Comparison of ENCODE assay signal across 20 cellular contexts in genomic region chr2:102055346-102055975, GRCh38.
A peak's percentile ranks its signal among the peaks of the same experiment; 100 is the strongest.
DNase-seq lines count a peak whose midpoint lies in the region; ATAC-seq and TF ChIP-seq lines count a peak whose summit lies in the region.
"Had no signal": no experiment of that assay in that cellular context is flagged by ENCODE, and none has a peak within 500 bp of the region (broad histone marks: within the 10 kb centered on the region; RNA-seq: fewer than 3 reads in every experiment).

No MANE protein-coding gene starts in this region.

- H4K20me1 ChIP-seq in MM.1S (ENCODE audit: insufficient read depth, low read length) = no peaks in the 10 kb centered on the region

- H3K9ac ChIP-seq in skeletal muscle tissue (ENCODE audit: low read depth in 1 of 3, low read length in 3 of 3) = no peak overlapping the region
- H3K9ac ChIP-seq in MM.1S (ENCODE audit: low read length) = no peak overlapping the region

- no peaks in the 10 kb centered on the region for H3K79me2 ChIP-seq in MM.1S (ENCODE audit: low read length)

- WGBS in right cardiac atrium = 51% methylated on average over 5 of the region's 5 CpGs

- no peaks in the 10 kb centered on the region for H3F3A ChIP-seq in MM.1S (ENCODE audit: insufficient read depth, low read length)

- ATAC-seq in right cardiac atrium = peak; percentile 12 to 20
- no peak for ATAC-seq in GM19467 (IDR thresholded peaks at IDR 0.05; ENCODE audit: unreplicated experiment)
- no peak for ATAC-seq in GM18861 (IDR thresholded peaks at IDR 0.05; ENCODE audit: unreplicated experiment)
- ATAC-seq: Panc1, psoas muscle, T-cell had no signal

- H2AFZ ChIP-seq in MM.1S (ENCODE audit: low read length) = no peak overlapping the region

- H3K4me2 ChIP-seq in MM.1S (ENCODE audit: low read depth, low read length) = no peak overlapping the region

- intact Hi-C loops in right cardiac atrium (cut with DNase I) = no loop called here

- DNase-seq in AG20443 (ENCODE audit: low spot score) (peak; percentile 25), cardiac fibroblast (ENCODE audit: low read depth in 2 of 2) (peak; percentile 63 to 82), right cardiac atrium (no peak), MM.1S (no peak), T-helper 9 cell (no peak)
- DNase-seq: activated CD4-positive, alpha-beta T cell treated with anti-CD3 and anti-CD28 coated beads for 1 hour; Caco-2; foreskin melanocyte; H7; Kasumi-1; NCI-H187 treated with DMSO at 0.1 percent for 48 hours; NCI-H526; stimulated activated CD4-positive, alpha-beta T cell treated with anti-CD3 and anti-CD28 coated beads, Interleukin-4, amount 100 ng/mL, for 24 hours; T-cell had no signal

- no peaks in the 10 kb centered on the region for H3K27me3 ChIP-seq in right cardiac atrium (ENCODE audit: control insufficient read depth, insufficient read depth)
- no peaks in the 10 kb centered on the region for H3K27me3 ChIP-seq in skeletal muscle tissue (ENCODE audit: control insufficient read depth in 3 of 3, insufficient read depth in 3 of 3, low read length in 3 of 3)
- no peaks in the 10 kb centered on the region for H3K27me3 ChIP-seq in MM.1S (replicated peaks; ENCODE audit: insufficient read depth, low read length)

- H3K4me3 ChIP-seq in cardiac fibroblast (replicated peaks in 1 of 2; ENCODE audit: low read depth in 2 of 2, low read length in 2 of 2) = no peak overlapping the region
- H3K4me3 ChIP-seq in right cardiac atrium (ENCODE audit: low read length) = no peak overlapping the region
- no peak overlapping the region for H3K4me3 ChIP-seq in skeletal muscle tissue (ENCODE audit: low read length in 3 of 3)
- no peak overlapping the region for H3K4me3 ChIP-seq in MM.1S (ENCODE audit: low read length)
- H3K4me3 ChIP-seq: psoas muscle had no signal

- H3K36me3 ChIP-seq in skeletal muscle tissue (ENCODE audit: control insufficient read depth in 3 of 3, insufficient read depth in 3 of 3, low read length in 3 of 3) (no peaks in the 10 kb centered on the region), MM.1S (replicated peaks; ENCODE audit: insufficient read depth, low read length) (no peaks in the 10 kb centered on the region)

- TF ChIP-seq CTCF in cardiac fibroblast (IDR thresholded peaks at IDR 0.05; ENCODE audit: low read depth, low read length) = no peak
- TF ChIP-seq CTCF in MM.1S (IDR thresholded peaks at IDR 0.05; ENCODE audit: low read length) = no peak

- H3K9me3 ChIP-seq in right cardiac atrium (ENCODE audit: control insufficient read depth, low read length) = no peaks in the 10 kb centered on the region
- H3K9me3 ChIP-seq in skeletal muscle tissue (ENCODE audit: control insufficient read depth in 3 of 3, low read length in 3 of 3) = no peaks in the 10 kb centered on the region
- H3K9me3 ChIP-seq in MM.1S (replicated peaks; ENCODE audit: insufficient read depth, low read length) = no peaks in the 10 kb centered on the region
- H3K9me3 ChIP-seq: Caco-2, psoas muscle had no signal

- H3K9me2 ChIP-seq in MM.1S (replicated peaks; ENCODE audit: insufficient read depth, low read length) = no peaks in the 10 kb centered on the region

- H3K27ac ChIP-seq in right cardiac atrium (ENCODE audit: low read length) = peak overlapping the region; percentile 29
- H3K27ac ChIP-seq in skeletal muscle tissue (ENCODE audit: low read depth, low read length) = peak overlapping the region; percentile 48
- no peak overlapping the region for H3K27ac ChIP-seq in MM.1S (ENCODE audit: low read length)
- H3K27ac ChIP-seq: HL-60, psoas muscle had no signal

- H3K4me1 ChIP-seq in right cardiac atrium (ENCODE audit: control insufficient read depth, insufficient read depth, low read length) (peaks cover 13% of the 10 kb centered on the region), skeletal muscle tissue (ENCODE audit: control insufficient read depth in 3 of 3, insufficient read depth in 3 of 3, low read length in 3 of 3) (peaks cover 17 to 33% (median 28%) of the 10 kb centered on the region in 3 donors), MM.1S (ENCODE audit: low read length) (no peaks in the 10 kb centered on the region)

Comparison
In these comparisons a context has a peak if more than half of its experiments do, and no peak if none do; other contexts are left out.
1. DNase-seq: peak in AG20443 (single experiment) and cardiac fibroblast (2 of 2); none in right cardiac atrium (0 of 3), MM.1S (single experiment) and T-helper 9 cell (single experiment).
2. ATAC-seq: peak in right cardiac atrium (2 of 2); none in GM19467 (single experiment) and GM18861 (single experiment).